27 cellular contexts compared by ENCODE assay signal in genomic region chr5:170497311-170498038, GRCh38. TPM values are rescaled to one million over a fixed set of nuclear protein-coding genes. Genes with fewer than 3 reads are reported as not detected.
DNase-seq lines count a peak whose midpoint lies in the region; ATAC-seq lines count a peak whose summit lies in the region.
"Had no signal": no experiment of that assay in that cellular context is flagged by ENCODE, and none has a peak within 500 bp of the region (broad histone marks: within the 10 kb centered on the region; RNA-seq: fewer than 3 reads in every experiment).

No MANE protein-coding gene starts in this region.

- peaks cover 20% of the 10 kb centered on the region for H3K27me3 Mint-ChIP-seq in activated T-helper 1 cell treated with anti-CD3 and anti-CD28 coated beads, Interleukin-12 subunit alpha, Interleukin-12 subunit beta, Interleukin-2, Interleukin-4 antibody, amounts not matched to agents 30 ng/mL and 10 ng/mL and 1 ng/mL, durations not matched to agents 14 hours and 24 hours and 36 hours (ENCODE audit: insufficient read depth)

- ATAC-seq in GM19328 (IDR thresholded peaks at IDR 0.05; ENCODE audit: unreplicated experiment) (no peak), HG03439 (IDR thresholded peaks at IDR 0.05; ENCODE audit: unreplicated experiment) (no peak), GM21619 (IDR thresholded peaks at IDR 0.05; ENCODE audit: unreplicated experiment) (no peak)
- ATAC-seq: activated CD4-positive, alpha-beta T cell treated with anti-CD3 and anti-CD28 coated beads for 36 hours; activated T-cell treated with anti-CD3 and anti-CD28 coated beads, Interleukin-2, amount 50 U/mL, for 72 hours; PC-3; psoas muscle had no signal

- H3K4me3 ChIP-seq in SJCRH30 = no peak overlapping the region
- H3K4me3 ChIP-seq: dorsolateral prefrontal cortex, psoas muscle, tibial nerve had no signal

- no peaks in the 10 kb centered on the region for H3K27me3 ChIP-seq in SJCRH30

- H3K27ac Mint-ChIP-seq in activated T-helper 1 cell treated with anti-CD3 and anti-CD28 coated beads, Interleukin-12 subunit alpha, Interleukin-12 subunit beta, Interleukin-2, Interleukin-4 antibody, amounts not matched to agents 30 ng/mL and 10 ng/mL and 1 ng/mL, durations not matched to agents 14 hours and 24 hours and 36 hours = no peak overlapping the region
- H3K27ac Mint-ChIP-seq: activated CD4-positive, alpha-beta T cell treated with anti-CD3 and anti-CD28 coated beads for 36 hours; activated naive CD4-positive, alpha-beta T cell treated with anti-CD3 and anti-CD28 coated beads, Interleukin-2, amount 10 ng/mL, durations not matched to agents 7 days and 5 days; activated T-cell treated with anti-CD3 and anti-CD28 coated beads, Interleukin-2, amount 50 U/mL, for 72 hours; natural killer cell treated with Interleukin-12 subunit alpha and Interleukin-12 subunit beta and Interleukin-15 and Interleukin-18, amount 100 ng/mL, for 72 hours; stimulated activated naive CD8-positive, alpha-beta T cell treated with anti-CD3 and anti-CD28 coated beads, Interleukin-15, Interleukin-2, amounts not matched to agents 100 ng/mL and 50 ng/mL, for 24 hours had no signal

- H3K4me1 ChIP-seq in SJCRH30 = no peaks in the 10 kb centered on the region
- H3K4me1 ChIP-seq: psoas muscle had no signal

- no peaks in the 10 kb centered on the region for H3K9me3 Mint-ChIP-seq in activated T-helper 1 cell treated with anti-CD3 and anti-CD28 coated beads, Interleukin-12 subunit alpha, Interleukin-12 subunit beta, Interleukin-2, Interleukin-4 antibody, amounts not matched to agents 30 ng/mL and 10 ng/mL and 1 ng/mL, durations not matched to agents 14 hours and 24 hours and 36 hours
- H3K9me3 Mint-ChIP-seq: activated naive CD4-positive, alpha-beta T cell treated with anti-CD3 and anti-CD28 coated beads, Interleukin-2, amount 10 ng/mL, durations not matched to agents 7 days and 5 days; activated T-cell treated with anti-CD3 and anti-CD28 coated beads, Interleukin-2, amount 50 U/mL, for 72 hours; natural killer cell treated with Interleukin-12 subunit alpha and Interleukin-12 subunit beta and Interleukin-15 and Interleukin-18, amount 100 ng/mL, for 72 hours; stimulated activated naive CD8-positive, alpha-beta T cell treated with anti-CD3 and anti-CD28 coated beads, Interleukin-15, Interleukin-2, amounts not matched to agents 100 ng/mL and 50 ng/mL, for 24 hours had no signal

- no peak overlapping the region for H3K4me3 Mint-ChIP-seq in activated T-helper 1 cell treated with anti-CD3 and anti-CD28 coated beads, Interleukin-12 subunit alpha, Interleukin-12 subunit beta, Interleukin-2, Interleukin-4 antibody, amounts not matched to agents 30 ng/mL and 10 ng/mL and 1 ng/mL, durations not matched to agents 14 hours and 24 hours and 36 hours
- H3K4me3 Mint-ChIP-seq: activated CD4-positive, alpha-beta T cell treated with anti-CD3 and anti-CD28 coated beads for 36 hours; activated naive CD4-positive, alpha-beta T cell treated with anti-CD3 and anti-CD28 coated beads, Interleukin-2, amount 10 ng/mL, durations not matched to agents 7 days and 5 days; activated T-cell treated with anti-CD3 and anti-CD28 coated beads, Interleukin-2, amount 50 U/mL, for 72 hours; natural killer cell treated with Interleukin-12 subunit alpha and Interleukin-12 subunit beta and Interleukin-15 and Interleukin-18, amount 100 ng/mL, for 72 hours; stimulated activated naive CD8-positive, alpha-beta T cell treated with anti-CD3 and anti-CD28 coated beads, Interleukin-15, Interleukin-2, amounts not matched to agents 100 ng/mL and 50 ng/mL, for 24 hours had no signal

- H3K27ac ChIP-seq in SJCRH30 = no peak overlapping the region
- H3K27ac ChIP-seq: dorsolateral prefrontal cortex, psoas muscle, tibial nerve had no signal

- DNase-seq in Ammon's horn (ENCODE audit: low spot score) (peak; percentile 23), SJCRH30 (peak; percentile 47 to 64), head of caudate nucleus (peak; percentile 40 to 91 (median 72)), renal cortical epithelial cell (ENCODE audit: low read depth) (peak; percentile 46)
- no peak for DNase-seq in activated T-helper 1 cell treated with anti-CD3 and anti-CD28 coated beads, Interleukin-12 subunit alpha, Interleukin-12 subunit beta, Interleukin-2, Interleukin-4 antibody, amounts not matched to agents 30 ng/mL and 10 ng/mL and 1 ng/mL, durations not matched to agents 14 hours and 24 hours and 36 hours (ENCODE audit: low spot score)
- DNase-seq: activated CD4-positive, alpha-beta T cell treated with anti-CD3 and anti-CD28 coated beads for 36 hours; activated naive CD4-positive, alpha-beta T cell treated with anti-CD3 and anti-CD28 coated beads, Interleukin-2, amount 10 ng/mL, durations not matched to agents 7 days and 5 days; activated T-cell treated with anti-CD3 and anti-CD28 coated beads, Interleukin-2, amount 50 U/mL, for 72 hours; C1 segment of cervical spinal cord; NCI-H1048; NCI-H187 treated with DMSO at 0.1 percent for 48 hours; NCI-H446; PC-3; psoas muscle; Right ventricle myocardium superior; stimulated activated CD4-positive, alpha-beta T cell treated with anti-CD3 and anti-CD28 coated beads, Interleukin-12 subunit alpha, Interleukin-12 subunit beta, amount 100 ng/mL, for 4 hours; stimulated activated CD4-positive, alpha-beta T cell treated with anti-CD3 and anti-CD28 coated beads, Interleukin-4, amount 100 ng/mL, for 4 hours; T-helper 1 cell had no signal

- H3K36me3 ChIP-seq in SJCRH30 = no peaks in the 10 kb centered on the region
- H3K36me3 ChIP-seq: tibial nerve had no signal

- intact Hi-C loops in head of caudate nucleus (cut with DNase I) = no loop called here
- intact Hi-C loops in activated T-helper 1 cell treated with anti-CD3 and anti-CD28 coated beads, Interleukin-12 subunit alpha, Interleukin-12 subunit beta, Interleukin-2, Interleukin-4 antibody, amounts not matched to agents 30 ng/mL and 10 ng/mL and 1 ng/mL, durations not matched to agents 14 hours and 24 hours and 36 hours (cut with micrococcal nuclease) = no loop called here

- no peaks in the 10 kb centered on the region for H3K4me1 Mint-ChIP-seq in activated T-helper 1 cell treated with anti-CD3 and anti-CD28 coated beads, Interleukin-12 subunit alpha, Interleukin-12 subunit beta, Interleukin-2, Interleukin-4 antibody, amounts not matched to agents 30 ng/mL and 10 ng/mL and 1 ng/mL, durations not matched to agents 14 hours and 24 hours and 36 hours (ENCODE audit: low read depth)
- H3K4me1 Mint-ChIP-seq: activated CD4-positive, alpha-beta T cell treated with anti-CD3 and anti-CD28 coated beads for 36 hours; activated naive CD4-positive, alpha-beta T cell treated with anti-CD3 and anti-CD28 coated beads, Interleukin-2, amount 10 ng/mL, durations not matched to agents 7 days and 5 days had no signal

- H3K9me3 ChIP-seq in SJCRH30 (replicated peaks) = no peaks in the 10 kb centered on the region
- H3K9me3 ChIP-seq: psoas muscle had no signal

- H3K36me3 Mint-ChIP-seq in activated T-helper 1 cell treated with anti-CD3 and anti-CD28 coated beads, Interleukin-12 subunit alpha, Interleukin-12 subunit beta, Interleukin-2, Interleukin-4 antibody, amounts not matched to agents 30 ng/mL and 10 ng/mL and 1 ng/mL, durations not matched to agents 14 hours and 24 hours and 36 hours (ENCODE audit: low read depth) = no peaks in the 10 kb centered on the region
- H3K36me3 Mint-ChIP-seq: activated naive CD4-positive, alpha-beta T cell treated with anti-CD3 and anti-CD28 coated beads, Interleukin-2, amount 10 ng/mL, durations not matched to agents 7 days and 5 days; natural killer cell treated with Interleukin-12 subunit alpha and Interleukin-12 subunit beta and Interleukin-15 and Interleukin-18, amount 100 ng/mL, for 72 hours had no signal

RNA-seq across cellular contexts. Expression of gene KCNIP1, which starts 6.3 kb away (rescaled TPM):
- 0.81 and 1.4 TPM in 2 replicates for total RNA-seq in SJCRH30 (2014; rRNA removed; shearing (Covaris generic))
- total RNA-seq in renal cortical epithelial cell = 12.2 and 32.4 TPM in 2 replicates
- total RNA-seq in activated T-helper 1 cell treated with anti-CD3 and anti-CD28 coated beads, Interleukin-12 subunit alpha, Interleukin-12 subunit beta, Interleukin-2, Interleukin-4 antibody, amounts not matched to agents 30 ng/mL and 10 ng/mL and 1 ng/mL, durations not matched to agents 14 hours and 24 hours and 36 hours = not detected in 2 replicates
- total RNA-seq: activated CD4-positive, alpha-beta T cell treated with anti-CD3 and anti-CD28 coated beads for 36 hours; activated CD8-positive, alpha-beta memory T cell treated with anti-CD3 and anti-CD28 coated beads for 36 hours; activated T-cell treated with anti-CD3 and anti-CD28 coated beads, Interleukin-2, amount 50 U/mL, for 72 hours; lower leg skin; natural killer cell treated with Interleukin-12 subunit alpha and Interleukin-12 subunit beta and Interleukin-15 and Interleukin-18, amount 100 ng/mL, for 72 hours; PC-3; psoas muscle; Right ventricle myocardium superior had no signal
